Comparison of ENCODE assay signal across 1 cellular context in genomic region chr14:77097689-77098469, GRCh38.
TF ChIP-seq lines count a peak whose summit lies in the region.

A gene with protein sequence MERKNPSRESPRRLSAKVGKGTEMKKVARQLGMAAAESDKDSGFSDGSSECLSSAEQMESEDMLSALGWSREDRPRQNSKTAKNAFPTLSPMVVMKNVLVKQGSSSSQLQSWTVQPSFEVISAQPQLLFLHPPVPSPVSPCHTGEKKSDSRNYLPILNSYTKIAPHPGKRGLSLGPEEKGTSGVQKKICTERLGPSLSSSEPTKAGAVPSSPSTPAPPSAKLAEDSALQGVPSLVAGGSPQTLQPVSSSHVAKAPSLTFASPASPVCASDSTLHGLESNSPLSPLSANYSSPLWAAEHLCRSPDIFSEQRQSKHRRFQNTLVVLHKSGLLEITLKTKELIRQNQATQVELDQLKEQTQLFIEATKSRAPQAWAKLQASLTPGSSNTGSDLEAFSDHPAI (plus strand): TSS chr14:77098258. CDS start chr14:77105709, 7,451 bp downstream.

TF ChIP-seq in H1, 55 proteins besides CTCF, POLR2A, EP300 and RAD21 (continued from another document):
- peak; percentile 93 for TF ChIP-seq USF2 (IDR thresholded peaks at IDR 0.05; ENCODE audit: low read length)
- no peak; the same call in 1 of the 2 replicates for TF ChIP-seq TEAD4 (IDR thresholded peaks at IDR 0.05; ENCODE audit: low read depth, low read length)
- no peak for TF ChIP-seq HDAC6 (IDR thresholded peaks at IDR 0.05; ENCODE audit: low read depth, low read length)
- no peak for TF ChIP-seq TCF12 (IDR thresholded peaks at IDR 0.05; ENCODE audit: low read depth, low read length)
- peak; percentile 76 for TF ChIP-seq SP1 (IDR thresholded peaks at IDR 0.05; ENCODE audit: low read depth, low read length)
- peak; percentile 93 for TF ChIP-seq ASH2L (IDR thresholded peaks at IDR 0.05; ENCODE audit: low read length)
- TF ChIP-seq TAF1 (IDR thresholded peaks at IDR 0.05; ENCODE audit: low read depth, low read length) = peak; percentile 75
- no peak for TF ChIP-seq SIRT6 (IDR thresholded peaks at IDR 0.05; ENCODE audit: low read length)
- TF ChIP-seq, protein P1, sequence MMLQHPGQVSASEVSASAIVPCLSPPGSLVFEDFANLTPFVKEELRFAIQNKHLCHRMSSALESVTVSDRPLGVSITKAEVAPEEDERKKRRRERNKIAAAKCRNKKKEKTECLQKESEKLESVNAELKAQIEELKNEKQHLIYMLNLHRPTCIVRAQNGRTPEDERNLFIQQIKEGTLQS (IDR thresholded peaks at IDR 0.05; ENCODE audit: insufficient read depth, low read depth, low read length) = peak; percentile 68; the same call in 1 of the 2 replicates
- TF ChIP-seq NRF1 (IDR thresholded peaks at IDR 0.05; ENCODE audit: low read depth, low read length) = peak; percentile 80
- TF ChIP-seq, protein P2, sequence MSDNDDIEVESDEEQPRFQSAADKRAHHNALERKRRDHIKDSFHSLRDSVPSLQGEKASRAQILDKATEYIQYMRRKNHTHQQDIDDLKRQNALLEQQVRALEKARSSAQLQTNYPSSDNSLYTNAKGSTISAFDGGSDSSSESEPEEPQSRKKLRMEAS (IDR thresholded peaks at IDR 0.05) = peak; percentile 97
- TF ChIP-seq FOSL1 (IDR thresholded peaks at IDR 0.05; ENCODE audit: insufficient read depth, low read depth, low read length) = no peak
- peak; percentile 15; the same call in 1 of the 2 replicates for TF ChIP-seq SIX5 (IDR thresholded peaks at IDR 0.05; ENCODE audit: low read depth, low read length)
- TF ChIP-seq CREB1 (IDR thresholded peaks at IDR 0.05) = peak; percentile 78; the same call in 1 of the 2 replicates
- no peak for TF ChIP-seq CTBP2 (IDR thresholded peaks at IDR 0.05; ENCODE audit: borderline replicate concordance, insufficient read depth, insufficient read length, low read length)
- TF ChIP-seq TBP (IDR thresholded peaks at IDR 0.05; ENCODE audit: low read depth, low read length) = peak; percentile 65; the same call in 1 of the 2 replicates
- peak; percentile 10 for TF ChIP-seq TAF7 (optimal IDR thresholded peaks at IDR 0.05; ENCODE audit: borderline replicate concordance, low read depth, low read length)
- peak; percentile 90 for TF ChIP-seq RBBP5 (IDR thresholded peaks at IDR 0.05; ENCODE audit: borderline replicate concordance, low read depth, low read length)
- no peak for TF ChIP-seq CHD7 (IDR thresholded peaks at IDR 0.05; ENCODE audit: insufficient replicate concordance, low read length)
- TF ChIP-seq, protein P3, sequence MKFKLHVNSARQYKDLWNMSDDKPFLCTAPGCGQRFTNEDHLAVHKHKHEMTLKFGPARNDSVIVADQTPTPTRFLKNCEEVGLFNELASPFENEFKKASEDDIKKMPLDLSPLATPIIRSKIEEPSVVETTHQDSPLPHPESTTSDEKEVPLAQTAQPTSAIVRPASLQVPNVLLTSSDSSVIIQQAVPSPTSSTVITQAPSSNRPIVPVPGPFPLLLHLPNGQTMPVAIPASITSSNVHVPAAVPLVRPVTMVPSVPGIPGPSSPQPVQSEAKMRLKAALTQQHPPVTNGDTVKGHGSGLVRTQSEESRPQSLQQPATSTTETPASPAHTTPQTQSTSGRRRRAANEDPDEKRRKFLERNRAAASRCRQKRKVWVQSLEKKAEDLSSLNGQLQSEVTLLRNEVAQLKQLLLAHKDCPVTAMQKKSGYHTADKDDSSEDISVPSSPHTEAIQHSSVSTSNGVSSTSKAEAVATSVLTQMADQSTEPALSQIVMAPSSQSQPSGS (IDR thresholded peaks at IDR 0.05; ENCODE audit: low read length) = 0 out of 2 replicates have a peak, but pooled peaks have one; percentile 37
- TF ChIP-seq PHF8 (conservative IDR thresholded peaks at IDR 0.05; ENCODE audit: low read depth, low read length) = peak; percentile 43
- TF ChIP-seq CEBPB (IDR thresholded peaks at IDR 0.05; ENCODE audit: low read depth, low read length) = peak; percentile 86
- TF ChIP-seq NANOG (IDR thresholded peaks at IDR 0.05; ENCODE audit: insufficient read depth, low read depth, low read length, poor library complexity, severe bottlenecking) = peak; percentile 23
